In genomic region chr5:69166686-69167487, GRCh38 we compare ENCODE assay signal across 8 cellular contexts. TPM values are rescaled to one million over a fixed set of nuclear protein-coding genes. Genes with fewer than 3 reads are reported as not detected.
DNase-seq lines count a peak whose midpoint lies in the region; FAIRE-seq and TF ChIP-seq lines count a peak whose summit lies in the region.

Gene CCNB1 (plus strand): TSS chr5:69167150. CDS start chr5:69167263, 113 bp downstream.

- H3K9ac ChIP-seq in GM23248 (peak within 1 kb of the TSS; percentile 83), Karpas-422 (ENCODE audit: low read length) (peak within 1 kb of the TSS; percentile 96)

- H3K27me3 ChIP-seq in DOHH2 (ENCODE audit: control insufficient read depth, low read length): no peaks in the 10 kb centered on the region
- no peaks in the 10 kb centered on the region for H3K27me3 ChIP-seq in GM23248 (replicated peaks; ENCODE audit: insufficient read depth)
- H3K27me3 ChIP-seq in Karpas-422 (ENCODE audit: low read length): no peaks in the 10 kb centered on the region
- no peaks in the 10 kb centered on the region for H3K27me3 ChIP-seq in esophagus muscularis mucosa

- H3K4me2 ChIP-seq in DOHH2 (ENCODE audit: low read length) (peak within 1 kb of the TSS; percentile 98), GM23248 (ENCODE audit: unreplicated experiment) (peak within 1 kb of the TSS; percentile 86), Karpas-422 (ENCODE audit: low read depth, low read length, poor library complexity, severe bottlenecking) (peak within 1 kb of the TSS; percentile 95)

- in situ Hi-C loops in GM23248 (cut with MboI): no loop called here

- peaks cover 46% of the 10 kb centered on the region for H3K36me3 ChIP-seq in DOHH2 (ENCODE audit: control insufficient read depth, low read length)
- H3K36me3 ChIP-seq in GM23248 (ENCODE audit: low read depth): 0 out of 2 replicates have a peak, but pooled peaks cover 7% of the 10 kb centered on the region
- peaks cover 31% of the 10 kb centered on the region for H3K36me3 ChIP-seq in Karpas-422 (ENCODE audit: insufficient read depth, low read length)
- H3K36me3 ChIP-seq in esophagus muscularis mucosa: peaks cover 0 to 8% (median 3%) of the 10 kb centered on the region in 4 donors

- H3K4me3 ChIP-seq in DOHH2 (ENCODE audit: low read length) (peak within 1 kb of the TSS; percentile 97), GM23248 (peak within 1 kb of the TSS; percentile 92), Karpas-422 (ENCODE audit: low read length) (peak within 1 kb of the TSS; percentile 97), esophagus muscularis mucosa (peak within 1 kb of the TSS; percentile 69 to 79 (median 72))

- TF ChIP-seq POLR2A in esophagus muscularis mucosa (IDR thresholded peaks at IDR 0.05; ENCODE audit: low read depth): no peak

- H4K20me1 ChIP-seq in DOHH2 (ENCODE audit: control insufficient read depth, insufficient read depth, low read depth, low read length) (no peaks in the 10 kb centered on the region), GM23248 (ENCODE audit: insufficient read depth) (no peaks in the 10 kb centered on the region), Karpas-422 (ENCODE audit: insufficient read depth, low read depth, low read length) (no peaks in the 10 kb centered on the region)

- TF ChIP-seq EP300 in esophagus muscularis mucosa (IDR thresholded peaks at IDR 0.05): no peak

- peak; percentile 33 for FAIRE-seq in RCC 7860 (lab: Jason Lieb, UNC)

- H3F3A ChIP-seq in DOHH2 (ENCODE audit: control insufficient read depth, insufficient read depth): peaks cover 13% of the 10 kb centered on the region; the same call in 1 of the 2 replicates
- H3F3A ChIP-seq in GM23248 (ENCODE audit: insufficient read depth): no peaks in the 10 kb centered on the region

- H3K4me1 ChIP-seq in DOHH2 (ENCODE audit: control insufficient read depth, low read length) (peaks cover 46% of the 10 kb centered on the region), GM23248 (ENCODE audit: insufficient read depth) (0 out of 2 replicates have a peak, but pooled peaks cover 7% of the 10 kb centered on the region), Karpas-422 (ENCODE audit: low read length) (peaks cover 22% of the 10 kb centered on the region), esophagus muscularis mucosa (peaks cover 9 to 18% (median 15%) of the 10 kb centered on the region in 4 donors)

- H3K9me2 ChIP-seq in DOHH2 (replicated peaks; ENCODE audit: control insufficient read depth, low read length) (no peaks in the 10 kb centered on the region), GM23248 (ENCODE audit: insufficient read depth) (no peaks in the 10 kb centered on the region), Karpas-422 (replicated peaks; ENCODE audit: insufficient read depth, low read length) (no peaks in the 10 kb centered on the region)

- intact Hi-C loops in esophagus muscularis mucosa (cut with DNase I): loop anchor here (5.0 to 10.0 kb wide), 2 partner anchors 48 to 70 kb away; a partner anchor contains a TSS

- H3K79me2 ChIP-seq in DOHH2 (ENCODE audit: control insufficient read depth, low read length) (peaks cover 46% of the 10 kb centered on the region), GM23248 (ENCODE audit: insufficient read depth) (peaks cover 43% of the 10 kb centered on the region), Karpas-422 (ENCODE audit: low read length) (peaks cover 18% of the 10 kb centered on the region)

- TF ChIP-seq CTCF in DOHH2 (IDR thresholded peaks at IDR 0.05; ENCODE audit: low read depth, low read length, poor library complexity, severe bottlenecking) (no peak), esophagus muscularis mucosa (IDR thresholded peaks at IDR 0.05) (peak in 1 of 3 experiments; percentile 18)

- H3K9me3 ChIP-seq in DOHH2 (ENCODE audit: control insufficient read depth, insufficient read depth, low read length) (no peaks in the 10 kb centered on the region), GM23248 (ENCODE audit: low read depth) (no peaks in the 10 kb centered on the region), Karpas-422 (ENCODE audit: low read length) (no peaks in the 10 kb centered on the region), esophagus muscularis mucosa (no peaks in the 10 kb centered on the region)

- DNase-seq in GM23248: peak; percentile 100
- DNase-seq in Karpas-422: peak; percentile 99
- peak; percentile 89 for DNase-seq in RCC 7860 (ENCODE audit: low spot score)
- peak; percentile 99 for DNase-seq in activated T-cell treated with anti-CD3 and anti-CD28 coated beads, Interleukin-2, amount 50 U/mL, for 48 hours
- DNase-seq in esophagus muscularis mucosa (ENCODE audit: extremely low spot score): peak; percentile 99
- DNase-seq in myocyte (ENCODE audit: low read depth): peak; percentile 99
- peak; percentile 96 for DNase-seq in stimulated activated CD8-positive, alpha-beta memory T cell treated with anti-CD3 and anti-CD28 coated beads, Interleukin-7, amount 100 ng/mL, for 4 hours (ENCODE audit: low read depth in 2 of 2)

- peak within 1 kb of the TSS; percentile 94 for H2AFZ ChIP-seq in GM23248
- H2AFZ ChIP-seq in Karpas-422 (ENCODE audit: low read length): peak within 1 kb of the TSS; percentile 69

- H3K27ac ChIP-seq in DOHH2 (ENCODE audit: low read depth, low read length): peak within 1 kb of the TSS; percentile 78
- peak within 1 kb of the TSS; percentile 60 for H3K27ac ChIP-seq in GM23248
- peak within 1 kb of the TSS; percentile 84 for H3K27ac ChIP-seq in Karpas-422 (ENCODE audit: low read length)
- peak within 1 kb of the TSS; percentile 35 to 66 (median 51) for H3K27ac ChIP-seq in esophagus muscularis mucosa (replicated peaks in 1 of 4)

- WGBS in GM23248 (ENCODE audit: low coverage in 1 of 2, low lambda C conversion rate in 2 of 2, missing lambda C conversion rate in 2 of 2), 2 experiments: 2 to 3% methylated on average over 47 to 50 of the region's 50 CpGs
- 3% methylated on average over 36 of the region's 50 CpGs for WGBS in esophagus muscularis mucosa

RNA-seq across cellular contexts. Expression of gene CCNB1, which starts in this region (rescaled TPM):
- total RNA-seq in GM23248 (2014; rRNA removed; shearing (Covaris generic)): 66.7 and 73.6 TPM in 2 replicates
- polyA plus RNA-seq in GM23248 (2016; fragmentation: Nextera tagmentation; extraction: Ambion mirVana): 94.3 and 94.6 TPM in 2 replicates
- 58.5 and 96.4 TPM in 2 replicates for total RNA-seq in Karpas-422 (2014; rRNA removed; shearing (Covaris generic); ENCODE audit: low replicate concordance)
- 1 to 10 TPM in 3 of 4 donors, under 1 TPM in 1; 0.83 to 2.8 (median 2.2) TPM for total RNA-seq in esophagus muscularis mucosa
- 10.7 and 12.8 TPM in 2 replicates for total RNA-seq in myocyte
- 7.6 TPM for polyA plus RNA-seq in myocyte (2012)

Comparison
In these comparisons a context has a peak if more than half of its experiments do, and no peak if none do; other contexts are left out.
1. Peak in every context shown above with its lines: DNase-seq, H3K4me3 ChIP-seq and H3K27ac ChIP-seq.